In the genomic region with DNA sequence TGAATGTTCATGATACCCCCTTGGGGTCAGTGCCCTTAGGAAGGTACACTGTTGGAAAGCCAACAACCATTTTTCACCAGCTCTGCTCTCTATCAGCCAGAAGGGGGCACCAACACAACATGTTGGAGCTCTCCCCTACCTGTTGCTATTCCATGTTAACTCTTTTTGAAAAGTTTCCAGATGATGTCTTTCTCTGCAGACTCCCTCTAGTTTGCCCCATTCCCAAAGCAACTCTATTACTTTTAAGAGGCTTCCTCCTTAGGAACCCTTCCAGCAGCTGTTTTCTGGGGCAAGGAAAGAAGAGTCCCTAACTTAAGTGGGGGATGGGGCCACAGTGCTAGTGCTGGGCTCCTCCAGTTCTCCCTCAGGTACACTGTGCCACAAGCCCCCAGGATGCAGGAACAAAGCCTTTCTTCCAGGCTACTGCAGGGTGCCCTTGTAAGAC, we compare ENCODE assay signal across 8 cellular contexts. TPM values are rescaled to one million over a fixed set of nuclear protein-coding genes. Genes with fewer than 3 reads are reported as not detected.
DNase-seq lines count a peak whose midpoint lies in the region; ATAC-seq and TF ChIP-seq lines count a peak whose summit lies in the region.

No MANE protein-coding gene starts in this region.

- peaks cover 25% of the 10 kb centered on the region for H3K4me1 Mint-ChIP-seq in activated B cell treated with CpG ODN at 0.5 μM for 24 hours

- intact Hi-C loops in activated B cell treated with CpG ODN at 0.5 μM for 24 hours (cut with micrococcal nuclease) (loop anchor here (1.0 to 2.0 kb wide), 6 partner anchors 18 to 949 kb away; no protein-coding TSS in a partner anchor), testis (cut with DNase I; ENCODE audit: low total_unique reads) (no loop called here)

- H4K20me1 ChIP-seq in GM23248 (ENCODE audit: insufficient read depth), result no peaks in the 10 kb centered on the region

- H3K36me3 ChIP-seq in GM23248 (ENCODE audit: low read depth), result peaks cover 22% of the 10 kb centered on the region; the same call in 1 of the 2 replicates
- no peaks in the 10 kb centered on the region for H3K36me3 ChIP-seq in testis (ENCODE audit: low read depth, missing control alignments)

- H3K9ac ChIP-seq in GM23248, result no peak overlapping the region

- POLR2A ChIA-PET in activated B cell treated with CpG ODN at 0.5 μM for 24 hours (lab: Charles Lee), result interaction anchor here (1.4 to 3.4 kb wide), 2 partner anchors 8 to 85 kb away, joined by 3 to 13 read pairs; a partner anchor contains a TSS

- CTCF ChIA-PET in activated B cell treated with CpG ODN at 0.5 μM for 24 hours (lab: Charles Lee), result interaction anchor here (0.6 to 7.6 kb wide), 25 partner anchors 8 to 952 kb away, joined by 3 to 157 read pairs (median 5); a partner anchor contains a TSS

- H3K27ac Mint-ChIP-seq in activated B cell treated with CpG ODN at 0.5 μM for 24 hours, result no peak overlapping the region

- H3K4me3 ChIP-seq in GM23248 (no peak overlapping the region), testis (no peak overlapping the region)

- no peaks in the 10 kb centered on the region for H3K9me3 Mint-ChIP-seq in activated B cell treated with CpG ODN at 0.5 μM for 24 hours

- no peak overlapping the region for H3K27ac ChIP-seq in GM23248
- no peak overlapping the region for H3K27ac ChIP-seq in testis

- no peaks in the 10 kb centered on the region for H3K27me3 ChIP-seq in GM23248 (replicated peaks; ENCODE audit: insufficient read depth)
- H3K27me3 ChIP-seq in testis, result no peaks in the 10 kb centered on the region

- TF ChIP-seq CTCF in activated B cell treated with CpG ODN at 0.5 μM for 24 hours (IDR thresholded peaks at IDR 0.05), result peak; percentile 42
- TF ChIP-seq CTCF in testis (IDR thresholded peaks at IDR 0.05), result peak; percentile 26 to 53 (median 46)

- H3K79me2 ChIP-seq in GM23248 (ENCODE audit: insufficient read depth), result no peaks in the 10 kb centered on the region

- no peak overlapping the region for H3K4me2 ChIP-seq in GM23248 (ENCODE audit: unreplicated experiment)

- no peak overlapping the region for H2AFZ ChIP-seq in GM23248

- no peaks in the 10 kb centered on the region for H3K27me3 Mint-ChIP-seq in activated B cell treated with CpG ODN at 0.5 μM for 24 hours

- no peak for TF ChIP-seq POLR2A in testis (IDR thresholded peaks at IDR 0.05)

- ATAC-seq in activated B cell treated with CpG ODN at 0.5 μM for 24 hours (ENCODE audit: low read depth), result peak; percentile 68
- ATAC-seq in GM21515 (IDR thresholded peaks at IDR 0.05; ENCODE audit: unreplicated experiment), result no peak

- in situ Hi-C loops in GM23248 (cut with MboI), result loop anchor here (25.0 kb wide), 1 partner anchor 651 kb away; no protein-coding TSS in a partner anchor

- no peaks in the 10 kb centered on the region for H3F3A ChIP-seq in GM23248 (ENCODE audit: insufficient read depth)

- peak; percentile 60 for DNase-seq in CD1c-positive myeloid dendritic cell (ENCODE audit: extremely low spot score)
- DNase-seq in GM23248, result peak; percentile 79
- DNase-seq in NCI-H2171 (lab: John Stamatoyannopoulos, UW), result peak; percentile 69
- no peak for DNase-seq in activated B cell treated with CpG ODN at 0.5 μM for 24 hours
- peak; percentile 43 to 66 for DNase-seq in dermis microvascular lymphatic vessel endothelial cell (ENCODE audit: low read depth in 2 of 2)
- DNase-seq in medulla oblongata (ENCODE audit: extremely low spot score), result peak; percentile 71
- peak; percentile 25 for DNase-seq in testis

- H3K4me1 ChIP-seq in GM23248 (ENCODE audit: insufficient read depth), result no peaks in the 10 kb centered on the region
- H3K4me1 ChIP-seq in testis, result no peaks in the 10 kb centered on the region

- H3K9me2 ChIP-seq in GM23248 (ENCODE audit: insufficient read depth), result no peaks in the 10 kb centered on the region

- H3K4me3 Mint-ChIP-seq in activated B cell treated with CpG ODN at 0.5 μM for 24 hours, result no peak overlapping the region

- H3K9me3 ChIP-seq in GM23248 (ENCODE audit: low read depth), result no peaks in the 10 kb centered on the region
- no peaks in the 10 kb centered on the region for H3K9me3 ChIP-seq in testis

- H3K36me3 Mint-ChIP-seq in activated B cell treated with CpG ODN at 0.5 μM for 24 hours (ENCODE audit: low read depth), result peaks cover 44% of the 10 kb centered on the region

RNA-seq across cellular contexts. Expression of a gene that starts 22.9 kb away (rescaled TPM):
- 20.1 and 23.0 TPM in 2 replicates for total RNA-seq in GM23248 (2014; rRNA removed; shearing (Covaris generic))
- polyA plus RNA-seq in GM23248 (2016; fragmentation: Nextera tagmentation; extraction: Ambion mirVana), result 8.2 and 9.1 TPM in 2 replicates
- total RNA-seq in activated B cell treated with CpG ODN at 0.5 μM for 24 hours, result 10.6 and 14.0 TPM in 2 replicates
- total RNA-seq in dermis microvascular lymphatic vessel endothelial cell, result 13.7 and 23.1 TPM in 2 replicates
- total RNA-seq in testis, result 10 to 100 TPM; 22.2 to 26.4 TPM
- polyA plus RNA-seq in testis (ENCODE audit: insufficient read depth, low read depth, low replicate concordance), result 13.0 TPM

RNA-seq across cellular contexts. Expression of a gene that starts 28.6 kb away (rescaled TPM):
- total RNA-seq in GM23248 (2014; rRNA removed; shearing (Covaris generic)), result 19.9 and 21.0 TPM in 2 replicates
- polyA plus RNA-seq in GM23248 (2016; fragmentation: Nextera tagmentation; extraction: Ambion mirVana), result 23.4 and 24.4 TPM in 2 replicates
- 16.6 and 18.5 TPM in 2 replicates for total RNA-seq in activated B cell treated with CpG ODN at 0.5 μM for 24 hours
- 11.6 and 15.3 TPM in 2 replicates for total RNA-seq in dermis microvascular lymphatic vessel endothelial cell
- 10 to 100 TPM; 34.1 to 35.9 TPM for total RNA-seq in testis
- 45.9 TPM for polyA plus RNA-seq in testis (ENCODE audit: insufficient read depth, low read depth, low replicate concordance)

RNA-seq across cellular contexts. Expression of a gene that starts 33.0 kb away (rescaled TPM):
- not detected in 2 replicates for total RNA-seq in GM23248 (2014; rRNA removed; shearing (Covaris generic))
- not detected in 2 replicates for polyA plus RNA-seq in GM23248 (2016; fragmentation: Nextera tagmentation; extraction: Ambion mirVana)
- total RNA-seq in activated B cell treated with CpG ODN at 0.5 μM for 24 hours, result not detected in 2 replicates
- total RNA-seq in dermis microvascular lymphatic vessel endothelial cell, result not detected in 2 replicates
- under 1 TPM in 1 of 2 donors, not detected in 1; 0.81 TPM for total RNA-seq in testis
- 1.7 TPM for polyA plus RNA-seq in testis (ENCODE audit: insufficient read depth, low read depth, low replicate concordance)
